In the genomic region with DNA sequence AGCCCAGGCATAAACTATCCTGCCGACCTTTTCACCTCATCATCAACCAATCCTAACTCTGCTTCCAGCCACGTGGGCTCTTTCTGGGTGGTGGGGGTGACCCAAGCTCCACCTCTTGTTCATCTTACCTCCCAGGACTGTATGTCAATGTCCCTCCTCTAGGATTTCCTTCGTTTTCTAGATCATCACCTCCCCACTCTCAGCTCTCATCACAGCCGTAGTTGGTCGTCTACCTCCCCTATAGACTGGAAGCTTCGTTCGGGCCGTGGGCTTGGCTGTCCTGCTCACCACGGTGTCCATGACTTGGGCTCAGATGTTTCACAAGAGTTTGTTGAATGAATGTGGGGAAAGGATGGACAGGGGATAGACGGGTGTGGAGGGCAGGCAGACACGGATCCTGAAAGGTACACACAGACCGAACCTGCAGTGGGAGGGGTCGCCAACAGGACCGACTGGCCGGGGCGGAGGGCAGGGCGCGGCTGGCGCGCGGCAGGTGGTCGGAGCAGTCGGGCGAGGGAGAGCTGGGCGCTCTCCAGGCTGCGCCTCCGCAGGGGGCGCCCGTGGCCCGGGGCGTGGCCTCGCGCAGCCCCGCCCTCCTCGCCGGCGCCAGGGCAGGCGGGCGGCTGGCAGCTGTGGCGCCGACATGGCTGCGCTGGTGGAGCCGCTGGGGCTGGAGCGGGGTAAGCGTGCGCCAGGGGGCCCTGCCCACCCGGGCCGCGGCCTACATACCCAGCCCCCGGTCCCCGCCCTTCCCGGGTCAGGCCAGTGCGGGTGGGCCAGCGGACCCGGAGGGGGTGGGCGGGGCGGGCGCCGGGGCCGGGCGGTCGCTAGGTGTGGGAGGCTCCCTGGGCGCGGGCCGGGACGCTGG, we compare ENCODE assay signal across 8 cellular contexts. TPM values are rescaled to one million over a fixed set of nuclear protein-coding genes. Genes with fewer than 3 reads are reported as not detected.
A peak's percentile ranks its signal among the peaks of the same experiment; 100 is the strongest.
DNase-seq lines count a peak whose midpoint lies in the region; ATAC-seq, FAIRE-seq and TF ChIP-seq lines count a peak whose summit lies in the region.

A gene with protein sequence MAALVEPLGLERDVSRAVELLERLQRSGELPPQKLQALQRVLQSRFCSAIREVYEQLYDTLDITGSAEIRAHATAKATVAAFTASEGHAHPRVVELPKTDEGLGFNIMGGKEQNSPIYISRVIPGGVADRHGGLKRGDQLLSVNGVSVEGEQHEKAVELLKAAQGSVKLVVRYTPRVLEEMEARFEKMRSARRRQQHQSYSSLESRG (plus strand): TSS at position 609 of the 868 bp plus-strand sequence. CDS start 35 bp downstream, at position 644.

- H3K4me1 ChIP-seq in keratinocyte (ENCODE audit: control insufficient read depth, extremely low read depth, insufficient read depth, low read length), result peaks cover 14% of the 10 kb centered on the region

- no peak within 1 kb of the TSS for H3K27ac ChIP-seq in keratinocyte (ENCODE audit: control insufficient read depth, insufficient read depth, low read length)

- ATAC-seq in HG02623 (IDR thresholded peaks at IDR 0.05; ENCODE audit: unreplicated experiment) (peak; percentile 45), HG03520 (IDR thresholded peaks at IDR 0.05; ENCODE audit: unreplicated experiment) (no peak)

- no peaks in the 10 kb centered on the region for H3K9me1 ChIP-seq in keratinocyte (ENCODE audit: control insufficient read depth, extremely low read depth, insufficient read depth, low read length)

- CTCF ChIA-PET in GM10248 (lab: Yijun Ruan, JAX), result interaction anchor here (0.7 to 3.8 kb wide), 23 partner anchors 7 to 212 kb away, joined by 3 to 37 read pairs (median 4); a partner anchor contains a TSS

- DNase-seq in GM10248 (ENCODE audit: extremely low spot score) (peak; percentile 93), NCI-H2171 treated with DMSO at 0.1 percent for 48 hours (lab: John Stamatoyannopoulos, UW) (peak; percentile 88), cardiac fibroblast (ENCODE audit: low read depth in 2 of 2) (peak; percentile 51 to 72), keratinocyte (ENCODE audit: low read depth, low spot score) (no peak)
- DNase-seq in stimulated activated CD4-positive, alpha-beta T cell treated with anti-CD3 and anti-CD28 coated beads, Interleukin-15, amount 100 ng/mL, for 48 hours (ENCODE audit: low read depth in 2 of 2), result peak; percentile 33 to 67

- H3K36me3 ChIP-seq in keratinocyte (ENCODE audit: control insufficient read depth in 2 of 2, extremely low read depth in 1 of 2, insufficient read depth in 2 of 2, low read length in 2 of 2), result peaks cover 4% of the 10 kb centered on the region in 2 experiments

- FAIRE-seq in keratinocyte (lab: Jason Lieb, UNC), result no peak

- no peaks in the 10 kb centered on the region for H3K27me3 ChIP-seq in keratinocyte (ENCODE audit: control insufficient read depth, extremely low read depth, insufficient read depth, low read length)

- H4K20me1 ChIP-seq in keratinocyte (ENCODE audit: control insufficient read depth, extremely low read depth, insufficient read depth, low read length), result no peaks in the 10 kb centered on the region

- H3K79me2 ChIP-seq in keratinocyte (ENCODE audit: control insufficient read depth, insufficient read depth, low read length), result no peaks in the 10 kb centered on the region

- POLR2A ChIA-PET in GM10248 (lab: Yijun Ruan, JAX), result interaction anchor here (0.6 to 1.4 kb wide), 2 partner anchors 13 to 16 kb away, joined by 6 to 7 read pairs; no protein-coding TSS in a partner anchor

- TF ChIP-seq CTCF in GM10248 (IDR thresholded peaks at IDR 0.05; ENCODE audit: control extremely low read depth, extremely low read depth, low read depth, missing control alignments) (peak; percentile 75), WI38 (IDR thresholded peaks at IDR 0.05; ENCODE audit: low read depth, low read length) (0 out of 2 replicates have a peak, but pooled peaks have one; percentile 21), cardiac fibroblast (IDR thresholded peaks at IDR 0.05; ENCODE audit: low read depth, low read length) (no peak), keratinocyte (optimal IDR thresholded peaks at IDR 0.05 in 1 of 3, IDR thresholded peaks at IDR 0.05 in 1 of 3, conservative IDR thresholded peaks at IDR 0.05 in 1 of 3; ENCODE audit: extremely low read depth in 1 of 3, insufficient read depth in 2 of 3, low read length in 3 of 3) (peak; percentile 37 to 71 (median 44))

- H3K9ac ChIP-seq in keratinocyte (ENCODE audit: control insufficient read depth, extremely low read depth, insufficient read depth, low read length), result peak within 1 kb of the TSS; percentile 60

- H3K4me3 ChIP-seq in WI38 (ENCODE audit: low read depth, low read length) (peak within 1 kb of the TSS; percentile 66), cardiac fibroblast (replicated peaks in 1 of 2; ENCODE audit: low read depth in 2 of 2, low read length in 2 of 2) (peak within 1 kb of the TSS; percentile 73 to 75), keratinocyte (ENCODE audit: control insufficient read depth in 2 of 3, extremely low read depth in 1 of 3, insufficient read depth in 2 of 3, low read depth in 1 of 3, low read length in 3 of 3) (peak within 1 kb of the TSS; percentile 64 to 73 (median 70))

- no peaks in the 10 kb centered on the region for H3K9me3 ChIP-seq in keratinocyte (ENCODE audit: control insufficient read depth, low read depth, low read length)

- H2AFZ ChIP-seq in keratinocyte (ENCODE audit: control insufficient read depth, low read length), result peak within 1 kb of the TSS; percentile 66

- dilution Hi-C loops in keratinocyte (cut with MboI; ENCODE audit: extremely low pct_ligation_motif_present, low sequenced_read_pairs), result no loop called here

- H3K4me2 ChIP-seq in keratinocyte (ENCODE audit: control insufficient read depth, extremely low read depth, insufficient read depth, low read depth, low read length), result peak within 1 kb of the TSS; percentile 95

RNA-seq across cellular contexts. Expression of the gene that starts here (rescaled TPM):
- polyA plus RNA-seq in keratinocyte, result 1.6 to 2.8 TPM (median 1.7 TPM) in 3 replicates
- 6.4 TPM for polyA plus RNA-seq in keratinocyte (2011; ENCODE audit: low read depth)
- polyA plus RNA-seq in keratinocyte (2011; cell fraction: cytosol; rRNA removed), result 0.58 and 0.84 TPM in 2 replicates
- 1.9 and 4.4 TPM in 2 replicates for polyA plus RNA-seq in keratinocyte (2011; cell fraction: nucleus; rRNA removed)
- 2.6 and 5.2 TPM in 2 replicates for polyA plus RNA-seq in keratinocyte (2012; ENCODE audit: low replicate concordance)
- 1.1 TPM in 1 of 3 replicates, not detected in the others for polyA minus RNA-seq in keratinocyte
- not detected for polyA minus RNA-seq in keratinocyte (2011; cell fraction: cytosol; rRNA and poly(A)+ RNA removed)
- not detected in 2 replicates for polyA minus RNA-seq in keratinocyte (2011; cell fraction: nucleus; rRNA and poly(A)+ RNA removed)
